ENCODE assay signal across 18 cellular contexts in genomic region chr17:31296156-31296555, GRCh38. TPM values are rescaled to one million over a fixed set of nuclear protein-coding genes. Genes with fewer than 3 reads are reported as not detected.
DNase-seq lines count a peak whose midpoint lies in the region; ATAC-seq and TF ChIP-seq lines count a peak whose summit lies in the region.
"Had no signal": no experiment of that assay in that cellular context is flagged by ENCODE, and none has a peak within 500 bp of the region (broad histone marks: within the 10 kb centered on the region; RNA-seq: fewer than 3 reads in every experiment).

No MANE protein-coding gene starts in this region.

- no peak overlapping the region for H3K4me2 ChIP-seq in PC-9
- H3K4me2 ChIP-seq: BLaER1 had no signal

- no peaks in the 10 kb centered on the region for H3K36me3 ChIP-seq in PC-9 (ENCODE audit: low read depth)
- H3K36me3 ChIP-seq: HAP-1 had no signal

- no peaks in the 10 kb centered on the region for H3K27me3 ChIP-seq in PC-9 (ENCODE audit: insufficient read depth, low read depth)
- H3K27me3 ChIP-seq: BLaER1 had no signal

- intact Hi-C loops in PC-9 (cut with micrococcal nuclease; ENCODE audit: unreplicated experiment) = no loop called here

- DNase-seq in NCI-H1694 treated with DMSO at 0.1 percent for 48 hours (lab: John Stamatoyannopoulos, UW) (peak; percentile 34), NCI-H1694 (lab: John Stamatoyannopoulos, UW) (no peak), cerebellar cortex (ENCODE audit: low spot score) (peak; percentile 46), midbrain (lab: John Stamatoyannopoulos, UW) (peak; percentile 77), PC-9 (no peak), islet precursor cell (no peak)
- DNase-seq: 8988T; CD8-positive, alpha-beta T cell; GF-D8; KBM-7; NCI-H1436 treated with DMSO at 0.1 percent for 48 hours; NCI-H226; NCI-H69 had no signal

- ATAC-seq in HG03039 (IDR thresholded peaks at IDR 0.05; ENCODE audit: unreplicated experiment) = no peak
- ATAC-seq in GM18861 (IDR thresholded peaks at IDR 0.05; ENCODE audit: unreplicated experiment) = no peak
- ATAC-seq: CD8-positive, alpha-beta T cell had no signal

- peaks cover 3% of the 10 kb centered on the region; the same call in 1 of the 2 replicates for H3F3A ChIP-seq in PC-9 (ENCODE audit: insufficient read depth, low read depth)

- no peak overlapping the region for H2AFZ ChIP-seq in PC-9

- no peaks in the 10 kb centered on the region for H3K4me1 ChIP-seq in PC-9 (replicated peaks; ENCODE audit: insufficient read depth)
- H3K4me1 ChIP-seq: BLaER1 had no signal

- no peaks in the 10 kb centered on the region for H3K79me2 ChIP-seq in PC-9 (ENCODE audit: low read depth)

- 0 out of 2 replicates have a peak, but pooled peaks cover 5% of the 10 kb centered on the region for H4K20me1 ChIP-seq in PC-9 (ENCODE audit: insufficient read depth)
- H4K20me1 ChIP-seq: BLaER1 had no signal

- H3K4me3 ChIP-seq in PC-9 = no peak overlapping the region
- H3K4me3 ChIP-seq: BLaER1, HAP-1 had no signal

- TF ChIP-seq CTCF in PC-9 (conservative IDR thresholded peaks at IDR 0.05) = no peak

- CTCF ChIA-PET in PC-9 (lab: Charles Lee) = no interaction called here

- H3K9me3 ChIP-seq in PC-9 (ENCODE audit: insufficient read depth, low read depth) = no peaks in the 10 kb centered on the region
- H3K9me3 ChIP-seq: BLaER1, HAP-1 had no signal

- no peaks in the 10 kb centered on the region for H3K9me2 ChIP-seq in PC-9 (ENCODE audit: insufficient read depth)

- BruUV-seq in PC-9 (replicated peaks; lab: Mats Ljungman, UMichigan) = no TSS peak

- no peak overlapping the region for H3K27ac ChIP-seq in PC-9
- H3K27ac ChIP-seq: BLaER1, RWPE1 had no signal

- POLR2A ChIA-PET in PC-9 (lab: Charles Lee; ENCODE audit: unreplicated experiment) = no interaction called here

RNA-seq across cellular contexts. Expression of gene OMG, which starts 0.9 kb away (rescaled TPM):
- total RNA-seq in PC-9 (2021) = not detected in 2 replicates

RNA-seq across cellular contexts. Expression of gene EVI2B, which starts 17.7 kb away (rescaled TPM):
- not detected in 2 replicates for total RNA-seq in PC-9 (2021)

RNA-seq across cellular contexts. Expression of gene EVI2A, which starts 25.3 kb away (rescaled TPM):
- total RNA-seq in PC-9 (2021) = not detected in 2 replicates

Comparison
In these comparisons a context has a peak if more than half of its experiments do, and no peak if none do; other contexts are left out.
1. DNase-seq: peak in NCI-H1694 treated with DMSO at 0.1 percent for 48 hours (single experiment), cerebellar cortex (single experiment) and midbrain (single experiment); none in NCI-H1694 (single experiment), PC-9 (0 of 2) and islet precursor cell (single experiment).